In the genomic region with DNA sequence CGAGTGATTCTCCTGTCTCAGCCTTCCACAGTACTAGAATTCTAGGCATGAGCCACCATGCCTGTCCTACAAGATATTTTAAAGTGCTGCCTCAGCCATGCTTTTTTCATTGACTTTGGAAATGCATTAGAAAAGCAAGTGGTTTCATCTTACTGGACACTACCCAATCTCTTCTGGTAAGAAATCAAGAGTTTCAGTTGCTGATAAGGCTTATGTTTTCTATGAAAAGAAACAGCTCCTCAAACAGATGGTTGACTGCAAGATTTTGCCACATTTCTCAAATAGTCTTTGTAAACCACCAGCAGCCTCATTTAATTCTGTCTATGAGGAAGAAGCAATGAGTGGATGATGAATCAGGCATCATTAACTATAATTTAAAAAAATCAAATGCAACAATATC, we compare ENCODE assay signal across 20 cellular contexts.
DNase-seq lines count a peak whose midpoint lies in the region; ATAC-seq, FAIRE-seq and TF ChIP-seq lines count a peak whose summit lies in the region.
"Had no signal": no experiment of that assay in that cellular context is flagged by ENCODE, and none has a peak within 500 bp of the region (broad histone marks: within the 10 kb centered on the region; RNA-seq: fewer than 3 reads in every experiment).

No MANE protein-coding gene starts in this region.

- ATAC-seq in activated CD8-positive, alpha-beta T cell treated with anti-CD3 and anti-CD28 coated beads, Interleukin-2, amount 10 ng/mL, durations not matched to agents 7 days and 5 days, result no peak
- no peak for ATAC-seq in HG02884 (IDR thresholded peaks at IDR 0.05; ENCODE audit: unreplicated experiment)
- ATAC-seq: HepG2 had no signal

- FAIRE-seq in HTR-8/SVneo (lab: Jason Lieb, UNC), result no peak
- FAIRE-seq: G401.6, GM12891, H54, HepG2 had no signal

- no peaks in the 10 kb centered on the region for H3K36me3 Mint-ChIP-seq in activated CD8-positive, alpha-beta T cell treated with anti-CD3 and anti-CD28 coated beads, Interleukin-2, amount 10 ng/mL, durations not matched to agents 7 days and 5 days (ENCODE audit: low read depth)
- H3K36me3 Mint-ChIP-seq: CD4-positive, CD25-positive, alpha-beta regulatory T cell; CD8-positive, alpha-beta memory T cell had no signal

- no peaks in the 10 kb centered on the region for H3F3A ChIP-seq in MM.1S (ENCODE audit: insufficient read depth, low read length)

- H3K9me3 ChIP-seq in MM.1S (replicated peaks; ENCODE audit: insufficient read depth, low read length), result no peaks in the 10 kb centered on the region
- H3K9me3 ChIP-seq: BE2C had no signal

- H3K79me2 ChIP-seq in MM.1S (ENCODE audit: low read length), result no peaks in the 10 kb centered on the region

- POLR2A ChIA-PET in activated CD8-positive, alpha-beta T cell treated with anti-CD3 and anti-CD28 coated beads, Interleukin-2, amount 10 ng/mL, durations not matched to agents 7 days and 5 days (lab: Charles Lee), result no interaction called here

- H3K4me2 ChIP-seq in MM.1S (ENCODE audit: low read depth, low read length), result no peak overlapping the region

- H3K27ac Mint-ChIP-seq in activated CD8-positive, alpha-beta T cell treated with anti-CD3 and anti-CD28 coated beads, Interleukin-2, amount 10 ng/mL, durations not matched to agents 7 days and 5 days, result no peak overlapping the region
- H3K27ac Mint-ChIP-seq: CD4-positive, CD25-positive, alpha-beta regulatory T cell; CD8-positive, alpha-beta memory T cell; IgD-negative memory B cell had no signal

- H3K9me2 ChIP-seq in MM.1S (replicated peaks; ENCODE audit: insufficient read depth, low read length), result no peaks in the 10 kb centered on the region

- no peaks in the 10 kb centered on the region for H3K36me3 ChIP-seq in MM.1S (replicated peaks; ENCODE audit: insufficient read depth, low read length)
- H3K36me3 ChIP-seq: BE2C had no signal

- peak overlapping the region; percentile 22; the same call in 1 of the 2 replicates for H3K27ac ChIP-seq in MM.1S (ENCODE audit: low read length)
- H3K27ac ChIP-seq: GM23248 had no signal

- peaks cover 10% of the 10 kb centered on the region; the same call in 1 of the 2 replicates for H3K4me1 ChIP-seq in MM.1S (ENCODE audit: low read length)
- H3K4me1 ChIP-seq: BE2C had no signal

- H3K4me3 ChIP-seq in MM.1S (ENCODE audit: low read length) (no peak overlapping the region), choroid plexus epithelial cell (ENCODE audit: low read depth, low read length) (no peak overlapping the region)
- H3K4me3 ChIP-seq: GM23248 had no signal

- H4K20me1 ChIP-seq in MM.1S (ENCODE audit: insufficient read depth, low read length), result no peaks in the 10 kb centered on the region

- H3K27me3 ChIP-seq in MM.1S (replicated peaks; ENCODE audit: insufficient read depth, low read length), result no peaks in the 10 kb centered on the region
- H3K27me3 ChIP-seq: BE2C had no signal

- no peak overlapping the region for H3K9ac ChIP-seq in MM.1S (ENCODE audit: low read length)
- H3K9ac ChIP-seq: GM23248 had no signal

- no peak overlapping the region for H3K4me3 Mint-ChIP-seq in activated CD8-positive, alpha-beta T cell treated with anti-CD3 and anti-CD28 coated beads, Interleukin-2, amount 10 ng/mL, durations not matched to agents 7 days and 5 days
- H3K4me3 Mint-ChIP-seq: CD4-positive, CD25-positive, alpha-beta regulatory T cell; CD8-positive, alpha-beta memory T cell; IgD-negative memory B cell had no signal

- peaks cover 8% of the 10 kb centered on the region for H3K9me3 Mint-ChIP-seq in activated CD8-positive, alpha-beta T cell treated with anti-CD3 and anti-CD28 coated beads, Interleukin-2, amount 10 ng/mL, durations not matched to agents 7 days and 5 days (ENCODE audit: insufficient read depth)

- no peak for TF ChIP-seq CTCF in MM.1S (IDR thresholded peaks at IDR 0.05; ENCODE audit: low read length)
- no peak for TF ChIP-seq CTCF in choroid plexus epithelial cell (conservative IDR thresholded peaks at IDR 0.05; ENCODE audit: low read depth, low read length)

- H3K4me1 Mint-ChIP-seq in activated CD8-positive, alpha-beta T cell treated with anti-CD3 and anti-CD28 coated beads, Interleukin-2, amount 10 ng/mL, durations not matched to agents 7 days and 5 days (ENCODE audit: low read depth), result no peaks in the 10 kb centered on the region
- H3K4me1 Mint-ChIP-seq: CD4-positive, CD25-positive, alpha-beta regulatory T cell; CD8-positive, alpha-beta memory T cell; IgD-negative memory B cell had no signal

- CTCF ChIA-PET in activated CD8-positive, alpha-beta T cell treated with anti-CD3 and anti-CD28 coated beads, Interleukin-2, amount 10 ng/mL, durations not matched to agents 7 days and 5 days (lab: Charles Lee), result no interaction called here

- no peak overlapping the region for H2AFZ ChIP-seq in MM.1S (ENCODE audit: low read length)
- H2AFZ ChIP-seq: GM23248 had no signal

- DNase-seq in MM.1S (peak; percentile 73), amniotic epithelial cell (ENCODE audit: low read depth) (peak; percentile 8), choroid plexus epithelial cell (ENCODE audit: low read depth) (peak; percentile 49), HTR-8/SVneo (ENCODE audit: insufficient read length, low spot score) (no peak)
- no peak for DNase-seq in activated CD8-positive, alpha-beta T cell treated with anti-CD3 and anti-CD28 coated beads, Interleukin-2, amount 10 ng/mL, durations not matched to agents 7 days and 5 days
- DNase-seq in activated CD4-positive, CD25-positive, alpha-beta regulatory T cell treated with anti-CD3 and anti-CD28 coated beads, Interleukin-2, amount 50 U/mL, for 72 hours, result no peak
- DNase-seq: BE2C; C1 segment of cervical spinal cord; CD4-positive, CD25-positive, alpha-beta regulatory T cell; CD8-positive, alpha-beta memory T cell; COR-L47; DMS 273 treated with DMSO at 0.1 percent for 48 hours; GM23248; HCEC 1CT had no signal

- no peaks in the 10 kb centered on the region for H3K27me3 Mint-ChIP-seq in activated CD8-positive, alpha-beta T cell treated with anti-CD3 and anti-CD28 coated beads, Interleukin-2, amount 10 ng/mL, durations not matched to agents 7 days and 5 days (ENCODE audit: low read depth)
- H3K27me3 Mint-ChIP-seq: CD4-positive, CD25-positive, alpha-beta regulatory T cell; IgD-negative memory B cell had no signal

Comparison
In these comparisons a context has a peak if more than half of its experiments do, and no peak if none do; other contexts are left out.
1. DNase-seq: peak in MM.1S (single experiment), amniotic epithelial cell (single experiment) and choroid plexus epithelial cell (single experiment); none in HTR-8/SVneo (single experiment), activated CD8-positive, alpha-beta T cell treated with anti-CD3 and anti-CD28 coated beads, Interleukin-2, amount 10 ng/mL, durations not matched to agents 7 days and 5 days (single experiment) and activated CD4-positive, CD25-positive, alpha-beta regulatory T cell treated with anti-CD3 and anti-CD28 coated beads, Interleukin-2, amount 50 U/mL, for 72 hours (single experiment).